ENCODE assay signal across 31 cellular contexts in genomic region chr6:96826865-96827264, GRCh38.
"Had no signal": no experiment of that assay in that cellular context is flagged by ENCODE, and none has a peak within 500 bp of the region (broad histone marks: within the 10 kb centered on the region; RNA-seq: fewer than 3 reads in every experiment).

No MANE protein-coding gene starts in this region.

- H3K4me1 Mint-ChIP-seq: activated T-helper 17 cell treated with anti-CD3 and anti-CD28 coated beads, Interleukin-2, amount 50 U/mL, for 72 hours; central memory CD8-positive, alpha-beta T cell; endodermal cell; WTC11 had no signal

- H3K27ac ChIP-seq: brain microvascular endothelial cell, coronary artery, dorsolateral prefrontal cortex, gastrocnemius medialis, heart right ventricle, hepatocyte, VCaP had no signal

- H2AFZ ChIP-seq: hepatocyte had no signal

- DNase-seq: activated CD4-positive, alpha-beta memory T cell treated with anti-CD3 and anti-CD28 coated beads, Interleukin-2, amount 10 ng/mL, durations not matched to agents 7 days and 5 days; activated CD4-positive, alpha-beta T cell treated with anti-CD3 and anti-CD28 coated beads for 1 hour; activated CD4-positive, alpha-beta T cell treated with anti-CD3 and anti-CD28 coated beads for 4 hours; activated CD4-positive, alpha-beta T cell treated with anti-CD3 and anti-CD28 coated beads, Interleukin-2, amount 10 ng/mL, durations not matched to agents 7 days and 5 days; activated CD4-positive, alpha-beta T cell treated with anti-CD3 and anti-CD28 coated beads, Interleukin-2, amount 50 U/mL, for 4 hours; activated effector memory CD4-positive, alpha-beta T cell treated with Interleukin-2 at 50 U/mL for 16 hours; activated gamma-delta T cell treated with Interleukin-2 at 50 U/mL for 16 hours; activated naive CD4-positive, alpha-beta T cell treated with anti-CD3 and anti-CD28 coated beads, Interleukin-2, amount 50 U/mL, for 16 hours; activated naive CD4-positive, alpha-beta T cell treated with Interleukin-2 at 50 U/mL for 16 hours; activated T-cell treated with anti-CD3 and anti-CD28 coated beads, Interleukin-2, amount 50 U/mL, for 4 hours; amniotic stem cell; anterior cingulate cortex; brain microvascular endothelial cell; dorsolateral prefrontal cortex; effector memory CD4-positive, alpha-beta T cell; endodermal cell; foreskin fibroblast; gastrocnemius medialis; heart right ventricle; T-helper 2 cell had no signal

- H3K9me3 Mint-ChIP-seq: activated CD4-positive, alpha-beta memory T cell treated with anti-CD3 and anti-CD28 coated beads, Interleukin-2, amount 10 ng/mL, durations not matched to agents 7 days and 5 days; activated CD4-positive, alpha-beta T cell treated with anti-CD3 and anti-CD28 coated beads, Interleukin-2, amount 10 ng/mL, durations not matched to agents 7 days and 5 days; activated T-cell treated with anti-CD3 and anti-CD28 coated beads, Interleukin-2, amount 50 U/mL, for 4 hours; activated T-helper 17 cell treated with anti-CD3 and anti-CD28 coated beads, Interleukin-2, amount 50 U/mL, for 72 hours; central memory CD8-positive, alpha-beta T cell; dendritic cell treated with granulocyte-macrophage colony-stimulating factor and Interleukin-4, amounts not matched to agents 40 ng/mL and 50 ng/mL, for 4 days; endodermal cell; WTC11 had no signal

- H3K4me3 ChIP-seq: coronary artery, dorsolateral prefrontal cortex, gastrocnemius medialis, heart right ventricle, hepatocyte had no signal

- H3K4me2 ChIP-seq: hepatocyte had no signal

- H3K4me1 ChIP-seq: gastrocnemius medialis, heart right ventricle had no signal

- FAIRE-seq: astrocyte, bronchial epithelial cell had no signal

- H3K27ac Mint-ChIP-seq: activated CD4-positive, alpha-beta memory T cell treated with anti-CD3 and anti-CD28 coated beads, Interleukin-2, amount 10 ng/mL, durations not matched to agents 7 days and 5 days; activated CD4-positive, alpha-beta T cell treated with anti-CD3 and anti-CD28 coated beads, Interleukin-2, amount 10 ng/mL, durations not matched to agents 7 days and 5 days; activated naive CD8-positive, alpha-beta T cell; activated T-helper 17 cell treated with anti-CD3 and anti-CD28 coated beads, Interleukin-2, amount 50 U/mL, for 72 hours; dendritic cell treated with granulocyte-macrophage colony-stimulating factor and Interleukin-4, amounts not matched to agents 40 ng/mL and 50 ng/mL, for 4 days; endodermal cell; WTC11 had no signal

- H3K27me3 Mint-ChIP-seq: activated CD4-positive, alpha-beta memory T cell treated with anti-CD3 and anti-CD28 coated beads, Interleukin-2, amount 10 ng/mL, durations not matched to agents 7 days and 5 days; activated CD4-positive, alpha-beta T cell treated with anti-CD3 and anti-CD28 coated beads, Interleukin-2, amount 10 ng/mL, durations not matched to agents 7 days and 5 days; activated T-helper 17 cell treated with anti-CD3 and anti-CD28 coated beads, Interleukin-2, amount 50 U/mL, for 72 hours; dendritic cell treated with granulocyte-macrophage colony-stimulating factor and Interleukin-4, amounts not matched to agents 40 ng/mL and 50 ng/mL, for 4 days had no signal

- H3K27me3 ChIP-seq: brain microvascular endothelial cell, dorsolateral prefrontal cortex, gastrocnemius medialis, heart right ventricle, hepatocyte had no signal

- H3K9me3 ChIP-seq: gastrocnemius medialis, heart right ventricle had no signal

- H3K4me3 Mint-ChIP-seq: activated CD4-positive, alpha-beta memory T cell treated with anti-CD3 and anti-CD28 coated beads, Interleukin-2, amount 10 ng/mL, durations not matched to agents 7 days and 5 days; activated CD4-positive, alpha-beta T cell treated with anti-CD3 and anti-CD28 coated beads, Interleukin-2, amount 10 ng/mL, durations not matched to agents 7 days and 5 days; activated naive CD8-positive, alpha-beta T cell; activated T-cell treated with anti-CD3 and anti-CD28 coated beads, Interleukin-2, amount 50 U/mL, for 4 hours; activated T-helper 17 cell treated with anti-CD3 and anti-CD28 coated beads, Interleukin-2, amount 50 U/mL, for 72 hours; central memory CD8-positive, alpha-beta T cell; dendritic cell treated with granulocyte-macrophage colony-stimulating factor and Interleukin-4, amounts not matched to agents 40 ng/mL and 50 ng/mL, for 4 days; endodermal cell; WTC11 had no signal

- ATAC-seq: activated T-cell treated with anti-CD3 and anti-CD28 coated beads, Interleukin-2, amount 50 U/mL, for 4 hours; activated T-helper 17 cell treated with anti-CD3 and anti-CD28 coated beads, Interleukin-2, amount 50 U/mL, for 72 hours; esophagus mucosa; gastrocnemius medialis; heart right ventricle; WTC11 had no signal

- H3K36me3 ChIP-seq: brain microvascular endothelial cell, gastrocnemius medialis had no signal
